Comparison of ENCODE assay signal across 27 cellular contexts in genomic region chr10:95646160-95646559, GRCh38. TPM values are rescaled to one million over a fixed set of nuclear protein-coding genes. Genes with fewer than 3 reads are reported as not detected.
DNase-seq lines count a peak whose midpoint lies in the region; ATAC-seq, FAIRE-seq and TF ChIP-seq lines count a peak whose summit lies in the region.
"Had no signal": no experiment of that assay in that cellular context is flagged by ENCODE, and none has a peak within 500 bp of the region (broad histone marks: within the 10 kb centered on the region; RNA-seq: fewer than 3 reads in every experiment).

No MANE protein-coding gene starts in this region.

- H3K9me3 ChIP-seq in hepatocyte (ENCODE audit: low read depth) = no peaks in the 10 kb centered on the region
- H3K9me3 ChIP-seq in muscle layer of duodenum (ENCODE audit: control insufficient read depth in 1 of 2, low read length in 2 of 2) = no peaks in the 10 kb centered on the region
- H3K9me3 ChIP-seq: BE2C, MG63, SJSA1 had no signal

- peak overlapping the region; percentile 49 for H3K27ac Mint-ChIP-seq in activated T-cell treated with anti-CD3 and anti-CD28 coated beads, Interleukin-2, amount 50 U/mL, for 24 hours

- no peaks in the 10 kb centered on the region for H3K9me3 Mint-ChIP-seq in activated T-cell treated with anti-CD3 and anti-CD28 coated beads, Interleukin-2, amount 50 U/mL, for 24 hours

- H3K4me2 ChIP-seq in hepatocyte = no peak overlapping the region
- H3K4me2 ChIP-seq: PC-9 had no signal

- H4K20me1 ChIP-seq in hepatocyte (ENCODE audit: insufficient read depth, poor library complexity, severe bottlenecking) = peaks cover 4% of the 10 kb centered on the region

- 77% methylated on average over 1 of the region's 1 CpG for WGBS in hepatocyte (ENCODE audit: low lambda C conversion rate, missing lambda C conversion rate)

- H3K27ac ChIP-seq in hepatocyte (peak overlapping the region; percentile 11), muscle layer of duodenum (ENCODE audit: low read length) (peak overlapping the region; percentile 18)
- H3K27ac ChIP-seq: 22Rv1, PC-9, SJSA1 had no signal

- TF ChIP-seq CTCF in hepatocyte (IDR thresholded peaks at IDR 0.05; ENCODE audit: poor library complexity) = no peak

- peaks cover 88% of the 10 kb centered on the region for H3K36me3 Mint-ChIP-seq in activated T-cell treated with anti-CD3 and anti-CD28 coated beads, Interleukin-2, amount 50 U/mL, for 24 hours (ENCODE audit: low read depth)

- H3K4me3 ChIP-seq in hepatocyte (no peak overlapping the region), muscle layer of duodenum (ENCODE audit: low read depth in 1 of 2, low read length in 2 of 2) (no peak overlapping the region)
- H3K4me3 ChIP-seq: MG63, PC-9, SJSA1 had no signal

- H3K27me3 ChIP-seq in hepatocyte (no peaks in the 10 kb centered on the region), muscle layer of duodenum (ENCODE audit: low read depth, low read length) (no peaks in the 10 kb centered on the region)
- H3K27me3 ChIP-seq: BE2C, MG63, SJSA1 had no signal

- H3K27me3 Mint-ChIP-seq in activated T-cell treated with anti-CD3 and anti-CD28 coated beads, Interleukin-2, amount 50 U/mL, for 24 hours = no peaks in the 10 kb centered on the region

- no peaks in the 10 kb centered on the region for H3K9me2 ChIP-seq in hepatocyte (replicated peaks; ENCODE audit: insufficient read depth)

- no peaks in the 10 kb centered on the region for H3K36me3 ChIP-seq in hepatocyte (replicated peaks; ENCODE audit: insufficient read depth, low read depth)
- peaks cover 20 to 38% of the 10 kb centered on the region in 2 donors for H3K36me3 ChIP-seq in muscle layer of duodenum (ENCODE audit: control insufficient read depth in 1 of 2, insufficient read depth in 2 of 2, low read length in 2 of 2)

- no peak overlapping the region for H2AFZ ChIP-seq in hepatocyte
- H2AFZ ChIP-seq: PC-9 had no signal

- H3K4me1 Mint-ChIP-seq in activated T-cell treated with anti-CD3 and anti-CD28 coated beads, Interleukin-2, amount 50 U/mL, for 24 hours (ENCODE audit: low read depth) = peaks cover 10% of the 10 kb centered on the region
- H3K4me1 Mint-ChIP-seq: CD14-positive monocyte had no signal

- FAIRE-seq in HTR-8/SVneo (lab: Jason Lieb, UNC) = no peak
- FAIRE-seq: GM12891, H54 had no signal

- DNase-seq in activated T-cell treated with anti-CD3 and anti-CD28 coated beads, Interleukin-2, amount 50 U/mL, for 24 hours = no peak
- DNase-seq in activated T-cell treated with anti-CD3 and anti-CD28 coated beads, Interleukin-2, amount 50 U/mL, for 48 hours = no peak
- DNase-seq in hepatocyte (ENCODE audit: low spot score) (no peak), HTR-8/SVneo (ENCODE audit: insufficient read length, low spot score) (no peak)
- DNase-seq in effector CD4-positive, alpha-beta T cell = no peak
- DNase-seq: BE2C; Calu3; DMS79 treated with DMSO at 0.1 percent for 48 hours; GF-D8; KG1; MG63; NCI-H1105 treated with DMSO at 0.1 percent for 48 hours; NCI-H2029; NCI-H446; NCI-H524 treated with DMSO at 0.1 percent for 48 hours; NCI-H774; NK-92 treated with Interleukin-12 subunit alpha and Interleukin-12 subunit beta, amount 100 ng/mL, for 24 hours; PC-9; Right ventricle myocardium superior; RPMI8226 had no signal

- peaks cover 82% of the 10 kb centered on the region for H3K79me2 ChIP-seq in hepatocyte

- ATAC-seq in HG02970 (IDR thresholded peaks at IDR 0.05; ENCODE audit: low FRiP score, unreplicated experiment) = no peak

- no peak overlapping the region for H3K4me3 Mint-ChIP-seq in activated T-cell treated with anti-CD3 and anti-CD28 coated beads, Interleukin-2, amount 50 U/mL, for 24 hours
- H3K4me3 Mint-ChIP-seq: CD14-positive monocyte had no signal

- H3K4me1 ChIP-seq in hepatocyte (ENCODE audit: insufficient read depth) (peaks cover 20% of the 10 kb centered on the region), muscle layer of duodenum (ENCODE audit: control insufficient read depth in 1 of 2, insufficient read depth in 2 of 2, low read length in 2 of 2) (no peaks in the 10 kb centered on the region)
- H3K4me1 ChIP-seq: BE2C, SJSA1 had no signal

RNA-seq across cellular contexts. Expression of gene ALDH18A1, which starts 10.4 kb away (rescaled TPM):
- total RNA-seq in hepatocyte = 136 and 168 TPM in 2 replicates
- polyA plus RNA-seq in hepatocyte = 105 and 106 TPM in 2 replicates

RNA-seq across cellular contexts. Expression of gene TCTN3, which starts 47.6 kb away (rescaled TPM):
- total RNA-seq in hepatocyte = 46.2 and 46.4 TPM in 2 replicates
- 52.8 and 55.6 TPM in 2 replicates for polyA plus RNA-seq in hepatocyte
